In the genomic region with DNA sequence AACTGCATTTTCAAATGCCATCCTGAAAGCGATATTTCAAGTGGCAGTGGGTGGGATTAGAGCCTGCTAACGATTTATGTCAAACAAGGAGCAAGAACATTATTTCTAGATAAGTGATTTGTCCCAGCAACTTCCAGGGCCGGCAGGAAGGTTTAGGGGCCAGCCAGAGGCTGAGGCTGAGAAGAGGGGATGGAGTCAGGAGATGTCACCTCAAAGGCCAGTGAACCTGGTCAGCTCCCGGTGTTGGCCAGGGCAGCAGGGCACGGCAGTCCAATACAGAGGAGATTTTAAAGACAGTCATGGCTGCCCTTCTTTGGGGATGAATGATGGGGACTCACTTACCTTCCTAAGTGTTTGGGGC, we compare ENCODE assay signal across 9 cellular contexts.
DNase-seq lines count a peak whose midpoint lies in the region; TF ChIP-seq lines count a peak whose summit lies in the region.
"Had no signal": no experiment of that assay in that cellular context is flagged by ENCODE, and none has a peak within 500 bp of the region (broad histone marks: within the 10 kb centered on the region; RNA-seq: fewer than 3 reads in every experiment).

No MANE protein-coding gene starts in this region.

- peak overlapping the region; percentile 85 for H3K27ac Mint-ChIP-seq in activated naive CD4-positive, alpha-beta T cell treated with anti-CD3 and anti-CD28 coated beads for 36 hours

- H3K36me3 Mint-ChIP-seq in activated naive CD4-positive, alpha-beta T cell treated with anti-CD3 and anti-CD28 coated beads for 36 hours (ENCODE audit: low read depth): peaks cover 11% of the 10 kb centered on the region

- no peaks in the 10 kb centered on the region for H3K9me3 Mint-ChIP-seq in activated naive CD4-positive, alpha-beta T cell treated with anti-CD3 and anti-CD28 coated beads for 36 hours

- H3K4me1 Mint-ChIP-seq in activated naive CD4-positive, alpha-beta T cell treated with anti-CD3 and anti-CD28 coated beads for 36 hours (ENCODE audit: low read depth): peaks cover 39% of the 10 kb centered on the region

- CTCF ChIA-PET in activated naive CD4-positive, alpha-beta T cell treated with anti-CD3 and anti-CD28 coated beads for 36 hours (lab: Charles Lee): interaction anchor here (0.6 to 1.4 kb wide), 5 partner anchors 9 to 1123 kb away, joined by 3 to 4 read pairs (median 3); no protein-coding TSS in a partner anchor

- H3K27me3 ChIP-seq in mononuclear cell (ENCODE audit: insufficient read depth, low read length) (no peaks in the 10 kb centered on the region), transverse colon (no peaks in the 10 kb centered on the region)

- H3K4me3 Mint-ChIP-seq in activated naive CD4-positive, alpha-beta T cell treated with anti-CD3 and anti-CD28 coated beads for 36 hours: peak overlapping the region; percentile 78

- in situ Hi-C loops in astrocyte of the cerebellum (cut with HindIII; ENCODE audit: low sequenced_read_pairs) (no loop called here), transverse colon (cut with MboI; ENCODE audit: low pct_ligation_motif_present in 1 of 4, low pct_unique_long_range_greater_than_20kb in 1 of 4, low sequenced_read_pairs in 3 of 4) (no loop called here)

- H3K36me3 ChIP-seq in transverse colon: no peaks in the 10 kb centered on the region

- no peak for DNase-seq in activated naive CD4-positive, alpha-beta T cell treated with anti-CD3 and anti-CD28 coated beads for 36 hours
- no peak for DNase-seq in activated naive CD4-positive, alpha-beta T cell treated with anti-CD3 and anti-CD28 coated beads, Interleukin-2, amount 50 U/mL, for 16 hours
- DNase-seq in astrocyte of the cerebellum (ENCODE audit: low read depth) (no peak), transverse colon (no peak), inferior parietal cortex (ENCODE audit: extremely low spot score) (no peak), anterior cingulate cortex (lab: John Stamatoyannopoulos, UW) (no peak), A172 (ENCODE audit: low spot score) (no peak)
- DNase-seq: NCI-H1048 had no signal

- intact Hi-C loops in activated naive CD4-positive, alpha-beta T cell treated with anti-CD3 and anti-CD28 coated beads for 36 hours (cut with micrococcal nuclease): loop anchor here (5.0 to 10.0 kb wide), 3 partner anchors 583 to 961 kb away; partner anchors contain the start of genes NUTM2E and TMEM254
- intact Hi-C loops in transverse colon (cut with DNase I; ENCODE audit: low total_unique reads): no loop called here

- no peak for TF ChIP-seq EP300 in transverse colon (IDR thresholded peaks at IDR 0.05; ENCODE audit: low read depth)

- H3K4me1 ChIP-seq in mononuclear cell (ENCODE audit: insufficient read depth, low read length) (peaks cover 81% of the 10 kb centered on the region), transverse colon (peaks cover 46 to 73% (median 59%) of the 10 kb centered on the region in 4 donors)

- no peaks in the 10 kb centered on the region for H3K9me3 ChIP-seq in mononuclear cell (ENCODE audit: low read depth, low read length)
- H3K9me3 ChIP-seq in transverse colon: no peaks in the 10 kb centered on the region

- H3K4me3 ChIP-seq in astrocyte of the cerebellum (ENCODE audit: low read depth, low read length) (peak overlapping the region; percentile 21), mononuclear cell (ENCODE audit: low read length) (peak overlapping the region; percentile 27), transverse colon (peak overlapping the region in 1 of 4 donors; percentile 44)

- no peaks in the 10 kb centered on the region for H3K27me3 Mint-ChIP-seq in activated naive CD4-positive, alpha-beta T cell treated with anti-CD3 and anti-CD28 coated beads for 36 hours (ENCODE audit: low read depth)

- peak overlapping the region; percentile 80 to 91 (median 89) for H3K27ac ChIP-seq in transverse colon

- TF ChIP-seq CTCF in astrocyte of the cerebellum (IDR thresholded peaks at IDR 0.05; ENCODE audit: low read depth, low read length, missing control alignments): no peak
- no peak for TF ChIP-seq CTCF in transverse colon (IDR thresholded peaks at IDR 0.05)

- no peak for TF ChIP-seq POLR2A in transverse colon (IDR thresholded peaks at IDR 0.05)

- WGBS in transverse colon (ENCODE audit: low coverage in 1 of 2), 2 donors: 65% methylated on average over 5 of the region's 5 CpGs; no CpG with 5 or more reads in 1 of the 2 donors
